Comparison of ENCODE assay signal across 8 cellular contexts in genomic region chr17:5249615-5250014, GRCh38. TPM values are rescaled to one million over a fixed set of nuclear protein-coding genes. Genes with fewer than 3 reads are reported as not detected.
DNase-seq lines count a peak whose midpoint lies in the region; ATAC-seq, FAIRE-seq and TF ChIP-seq lines count a peak whose summit lies in the region.

No MANE protein-coding gene starts in this region.

- no peaks in the 10 kb centered on the region for H3K9me3 ChIP-seq in endothelial cell of umbilical vein (replicated peaks; ENCODE audit: control insufficient read depth, insufficient read depth, low read length)

- no peaks in the 10 kb centered on the region for H4K20me1 ChIP-seq in endothelial cell of umbilical vein (replicated peaks; ENCODE audit: control insufficient read depth, extremely low read depth, insufficient read depth, low read length)

- POLR2A ChIA-PET in endothelial cell of umbilical vein (lab: Charles Lee), result no interaction called here

- ATAC-seq in HG03159 (IDR thresholded peaks at IDR 0.05; ENCODE audit: unreplicated experiment), result peak; percentile 45
- peak; percentile 55 for ATAC-seq in stimulated activated naive CD8-positive, alpha-beta T cell treated with anti-CD3 and anti-CD28 coated beads, Interleukin-15, Interleukin-2, amounts not matched to agents 100 U/mL and 50 U/mL, for 24 hours
- ATAC-seq in GM21381 (IDR thresholded peaks at IDR 0.05; ENCODE audit: unreplicated experiment), result no peak

- H3K27ac Mint-ChIP-seq in CD14-positive monocyte, result peak overlapping the region in 1 of 7 donors; percentile 19

- CTCF ChIA-PET in endothelial cell of umbilical vein (lab: Charles Lee), result interaction anchor here (0.7 to 3.6 kb wide), 5 partner anchors 10 to 1173 kb away, joined by 3 to 41 read pairs (median 3); partner anchors contain the start of gene C1QBP

- no peak overlapping the region for H2AFZ ChIP-seq in endothelial cell of umbilical vein (ENCODE audit: low read depth, low read length)

- H3K9me3 Mint-ChIP-seq in CD14-positive monocyte, result no peaks in the 10 kb centered on the region

- peak; percentile 88 for FAIRE-seq in endothelial cell of umbilical vein (lab: Jason Lieb, UNC)

- H3K27me3 Mint-ChIP-seq in CD14-positive monocyte (ENCODE audit: low read depth in 3 of 3), result peaks cover 0 to 7% (median 4%) of the 10 kb centered on the region in 3 donors

- no peak overlapping the region for H3K4me3 ChIP-seq in endothelial cell of umbilical vein (replicated peaks in 1 of 3; ENCODE audit: insufficient read depth in 1 of 3, low read depth in 1 of 3, low read length in 3 of 3)

- H3K36me3 ChIP-seq in endothelial cell of umbilical vein (ENCODE audit: control insufficient read depth in 2 of 2, extremely low read depth in 1 of 2, insufficient read depth in 2 of 2, low read length in 2 of 2), result no peaks in the 10 kb centered on the region

- TF ChIP-seq POLR2A in endothelial cell of umbilical vein (IDR thresholded peaks at IDR 0.05; ENCODE audit: low read depth, low read length), result no peak

- no peaks in the 10 kb centered on the region for H3K4me1 ChIP-seq in endothelial cell of umbilical vein (ENCODE audit: control insufficient read depth, extremely low read depth, insufficient read depth, low read length)

- no peak overlapping the region for H3K27ac ChIP-seq in endothelial cell of umbilical vein (ENCODE audit: insufficient read depth, low read depth, low read length)

- H3K9ac ChIP-seq in endothelial cell of umbilical vein (replicated peaks; ENCODE audit: extremely low read depth, insufficient read depth, low read length), result no peak overlapping the region

- no peaks in the 10 kb centered on the region for H3K79me2 ChIP-seq in endothelial cell of umbilical vein (ENCODE audit: control insufficient read depth, insufficient read depth, low read length)

- H3K4me3 Mint-ChIP-seq in CD14-positive monocyte, result no peak overlapping the region

- peaks cover 10% of the 10 kb centered on the region for H3K4me1 Mint-ChIP-seq in CD14-positive monocyte

- no peak overlapping the region for H3K4me2 ChIP-seq in endothelial cell of umbilical vein (ENCODE audit: insufficient read depth, low read length)

- BruUV-seq in endothelial cell of umbilical vein (replicated peaks; lab: Mats Ljungman, UMichigan), result no TSS peak

- no peaks in the 10 kb centered on the region for H3K9me1 ChIP-seq in endothelial cell of umbilical vein (replicated peaks; ENCODE audit: control insufficient read depth, extremely low read depth, insufficient read depth, low read length)

- H3K27me3 ChIP-seq in endothelial cell of umbilical vein (ENCODE audit: control insufficient read depth in 2 of 2, insufficient read depth in 2 of 2, low read length in 2 of 2), result no peaks in the 10 kb centered on the region

- dilution Hi-C loops in endothelial cell of umbilical vein (cut with MboI; ENCODE audit: extremely low pct_ligation_motif_present, low sequenced_read_pairs), result no loop called here

- intact Hi-C loops in CD14-positive monocyte (cut with micrococcal nuclease), result no loop called here
- intact Hi-C loops in endothelial cell of umbilical vein (cut with micrococcal nuclease), result loop anchor here (1.0 to 10.0 kb wide), 5 partner anchors 57 to 1185 kb away; partner anchors contain the start of genes AIPL1, C1QBP and NUP88

- H3K36me3 Mint-ChIP-seq in CD14-positive monocyte, result peaks cover 1 to 4% of the 10 kb centered on the region in 2 donors

- peak; percentile 63 for TF ChIP-seq CTCF in CD14-positive monocyte (IDR thresholded peaks at IDR 0.05)
- peak; percentile 56 to 66 for TF ChIP-seq CTCF in endothelial cell of umbilical vein (IDR thresholded peaks at IDR 0.05; ENCODE audit: extremely low read depth in 1 of 2, insufficient read depth in 1 of 2, low read depth in 1 of 2, low read length in 2 of 2)

- no peak for DNase-seq in CD14-positive monocyte (ENCODE audit: low spot score)
- DNase-seq in NCI-H82 treated with DMSO at 0.1 percent for 48 hours (lab: John Stamatoyannopoulos, UW; ENCODE audit: unreplicated experiment), result peak; percentile 59
- peak; percentile 73 for DNase-seq in activated CD8-positive, alpha-beta memory T cell treated with anti-CD3 and anti-CD28 coated beads for 24 hours
- DNase-seq in endothelial cell of umbilical vein (ENCODE audit: low read depth, low spot score), result peak; percentile 75
- DNase-seq in myocyte (ENCODE audit: low read depth), result peak; percentile 85
- peak; percentile 64 for DNase-seq in stimulated activated naive CD8-positive, alpha-beta T cell treated with anti-CD3 and anti-CD28 coated beads, Interleukin-15, Interleukin-2, amounts not matched to agents 100 U/mL and 50 U/mL, for 24 hours

TF ChIP-seq in endothelial cell of umbilical vein, 7 proteins besides CTCF, POLR2A, EP300 and RAD21:
- TF ChIP-seq MYC (IDR thresholded peaks at IDR 0.05; ENCODE audit: low read depth, low read length) (no peak), GATA2 (IDR thresholded peaks at IDR 0.05; ENCODE audit: insufficient read depth, insufficient read length, low read depth, low read length) (no peak), POLR2AphosphoS5 (IDR thresholded peaks at IDR 0.05; ENCODE audit: insufficient read depth, low read depth, low read length) (no peak), MAX (IDR thresholded peaks at IDR 0.05; ENCODE audit: insufficient read depth, insufficient read length) (no peak), JUN (IDR thresholded peaks at IDR 0.05; ENCODE audit: borderline replicate concordance, insufficient read depth, insufficient read length, low read depth) (no peak), EZH2 (IDR thresholded peaks at IDR 0.05; ENCODE audit: borderline replicate concordance, low read depth, low read length, severe bottlenecking) (no peak), FOS (IDR thresholded peaks at IDR 0.05; ENCODE audit: borderline replicate concordance, insufficient read depth, low read length) (no peak)

RNA-seq across cellular contexts. Expression of gene SCIMP, which starts 15.0 kb away (rescaled TPM):
- 100 to 1,000 TPM in 1 of 2 donors, 10 to 100 TPM in 1; 98.4 to 164 TPM for polyA plus RNA-seq in CD14-positive monocyte
- not detected in 2 replicates for total RNA-seq in endothelial cell of umbilical vein
- polyA plus RNA-seq in endothelial cell of umbilical vein, result not detected in 2 replicates
- polyA plus RNA-seq in endothelial cell of umbilical vein (2011; cell fraction: cytosol; rRNA removed), result not detected in 2 replicates
- not detected in 2 replicates for polyA plus RNA-seq in endothelial cell of umbilical vein (2011; cell fraction: nucleus; rRNA removed)
- polyA plus RNA-seq in endothelial cell of umbilical vein (2012), result 0.07 and 0.27 TPM in 2 replicates
- not detected in 2 replicates for polyA minus RNA-seq in endothelial cell of umbilical vein
- polyA minus RNA-seq in endothelial cell of umbilical vein (2011; cell fraction: cytosol; rRNA and poly(A)+ RNA removed), result not detected
- polyA minus RNA-seq in endothelial cell of umbilical vein (2011; cell fraction: nucleus; rRNA and poly(A)+ RNA removed), result not detected in 2 replicates
- total RNA-seq in myocyte, result not detected in 2 replicates
- 0.16 TPM for polyA plus RNA-seq in myocyte (2012)

RNA-seq across cellular contexts. Expression of gene RABEP1, which starts 32.5 kb away (rescaled TPM):
- polyA plus RNA-seq in CD14-positive monocyte (10 to 100 TPM; 12.7 to 19.1 TPM), endothelial cell of umbilical vein (8.9 and 10.1 TPM in 2 replicates)
- total RNA-seq in endothelial cell of umbilical vein (54.8 and 55.3 TPM in 2 replicates), myocyte (57.8 and 58.1 TPM in 2 replicates)
- polyA plus RNA-seq in endothelial cell of umbilical vein (2011; cell fraction: cytosol; rRNA removed), result 16.4 and 16.8 TPM in 2 replicates
- 30.4 and 33.1 TPM in 2 replicates for polyA plus RNA-seq in endothelial cell of umbilical vein (2011; cell fraction: nucleus; rRNA removed)
- 46.0 and 53.1 TPM in 2 replicates for polyA plus RNA-seq in endothelial cell of umbilical vein (2012)
- 54.2 and 59.0 TPM in 2 replicates for polyA minus RNA-seq in endothelial cell of umbilical vein
- polyA minus RNA-seq in endothelial cell of umbilical vein (2011; cell fraction: cytosol; rRNA and poly(A)+ RNA removed), result 26.2 TPM
- 33.3 and 38.3 TPM in 2 replicates for polyA minus RNA-seq in endothelial cell of umbilical vein (2011; cell fraction: nucleus; rRNA and poly(A)+ RNA removed)
- polyA plus RNA-seq in myocyte (2012), result 28.8 TPM

RNA-seq across cellular contexts. Expression of gene ZNF594, which starts 57.9 kb away (rescaled TPM):
- polyA plus RNA-seq in CD14-positive monocyte, result under 1 TPM in 1 of 2 donors, not detected in 1; 0.34 TPM
- 5.0 and 5.8 TPM in 2 replicates for total RNA-seq in endothelial cell of umbilical vein
- 1.0 and 1.2 TPM in 2 replicates for polyA plus RNA-seq in endothelial cell of umbilical vein
- 0.83 and 1.0 TPM in 2 replicates for polyA plus RNA-seq in endothelial cell of umbilical vein (2011; cell fraction: cytosol; rRNA removed)
- 5.0 and 5.8 TPM in 2 replicates for polyA plus RNA-seq in endothelial cell of umbilical vein (2011; cell fraction: nucleus; rRNA removed)
- 2.2 and 2.3 TPM in 2 replicates for polyA plus RNA-seq in endothelial cell of umbilical vein (2012)
- 1.5 and 2.3 TPM in 2 replicates for polyA minus RNA-seq in endothelial cell of umbilical vein
- 12.9 TPM for polyA minus RNA-seq in endothelial cell of umbilical vein (2011; cell fraction: cytosol; rRNA and poly(A)+ RNA removed)
- polyA minus RNA-seq in endothelial cell of umbilical vein (2011; cell fraction: nucleus; rRNA and poly(A)+ RNA removed), result 4.3 and 4.9 TPM in 2 replicates
- 4.9 and 5.9 TPM in 2 replicates for total RNA-seq in myocyte
- polyA plus RNA-seq in myocyte (2012), result 2.0 TPM
